19 cellular contexts compared by ENCODE assay signal in the genomic region with DNA sequence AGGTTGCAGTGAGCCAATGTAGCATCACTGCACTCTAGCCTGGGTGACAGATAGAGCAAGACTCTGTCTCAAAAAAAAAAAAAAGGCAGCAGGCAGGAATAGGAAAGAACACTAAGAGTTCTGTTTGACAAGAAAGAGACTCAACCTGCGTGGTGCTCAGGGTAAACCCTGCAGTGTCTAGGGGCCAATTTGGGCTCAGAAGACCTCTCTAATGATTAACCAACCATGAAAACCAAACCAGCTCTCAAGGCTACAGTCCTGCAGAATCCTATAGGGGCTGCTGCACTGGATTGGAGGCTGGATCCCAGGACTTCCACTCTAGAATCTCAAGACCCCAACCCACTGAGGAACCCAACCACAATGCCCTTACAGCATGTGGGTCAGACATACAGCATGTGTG. TPM values are rescaled to one million over a fixed set of nuclear protein-coding genes. Genes with fewer than 3 reads are reported as not detected.
DNase-seq lines count a peak whose midpoint lies in the region; ATAC-seq and TF ChIP-seq lines count a peak whose summit lies in the region.
"Had no signal": no experiment of that assay in that cellular context is flagged by ENCODE, and none has a peak within 500 bp of the region (broad histone marks: within the 10 kb centered on the region; RNA-seq: fewer than 3 reads in every experiment).

No MANE protein-coding gene starts in this region.

- H3T11ph ChIP-seq in H9 (ENCODE audit: low read length): no peak overlapping the region

- H3K4me3 Mint-ChIP-seq in activated T-cell treated with anti-CD3 and anti-CD28 coated beads, Interleukin-2, amount 50 U/mL, for 4 hours: peak overlapping the region; percentile 89
- no peak overlapping the region for H3K4me3 Mint-ChIP-seq in H9
- peak overlapping the region; percentile 96 for H3K4me3 Mint-ChIP-seq in activated naive CD8-positive, alpha-beta T cell treated with anti-CD3 and anti-CD28 coated beads, Interleukin-2, amount 50 U/mL, for 24 hours
- peak overlapping the region; percentile 93 to 96 for H3K4me3 Mint-ChIP-seq in stimulated activated naive CD8-positive, alpha-beta T cell treated with anti-CD3 and anti-CD28 coated beads, Interleukin-15, amount 100 ng/mL, for 72 hours

- H3K27ac ChIP-seq in H9 (ENCODE audit: insufficient read length, low read depth, low read length): no peak overlapping the region
- H3K27ac ChIP-seq in foreskin keratinocyte: no peak overlapping the region
- H3K27ac ChIP-seq: esophagus muscularis mucosa, neutrophil, upper lobe of right lung, WERI-Rb-1 had no signal

- H3K79me1 ChIP-seq in H9 (ENCODE audit: insufficient read depth, low read depth, low read length, poor library complexity, severe bottlenecking): no peaks in the 10 kb centered on the region

- H3K4me2 ChIP-seq in H9 (ENCODE audit: insufficient read depth, insufficient read length, low read length): no peak overlapping the region

- H3K4me1 Mint-ChIP-seq in activated T-cell treated with anti-CD3 and anti-CD28 coated beads, Interleukin-2, amount 50 U/mL, for 4 hours (ENCODE audit: low read depth): peaks cover 67% of the 10 kb centered on the region
- peaks cover 14 to 25% of the 10 kb centered on the region in 2 experiments for H3K4me1 Mint-ChIP-seq in H9
- peaks cover 78% of the 10 kb centered on the region for H3K4me1 Mint-ChIP-seq in activated naive CD8-positive, alpha-beta T cell treated with anti-CD3 and anti-CD28 coated beads, Interleukin-2, amount 50 U/mL, for 24 hours
- H3K4me1 Mint-ChIP-seq in stimulated activated naive CD8-positive, alpha-beta T cell treated with anti-CD3 and anti-CD28 coated beads, Interleukin-15, amount 100 ng/mL, for 72 hours: peaks cover 64% of the 10 kb centered on the region

- H3K9ac ChIP-seq in H9 (ENCODE audit: extremely low read depth, insufficient read length, low read length): no peak overlapping the region

- no peak overlapping the region for H2AFZ ChIP-seq in H9 (ENCODE audit: low read length)

- H2BK120ac ChIP-seq in H9 (ENCODE audit: low read depth, low read length, poor library complexity, severe bottlenecking): no peak overlapping the region

- no peak overlapping the region for H3K27ac Mint-ChIP-seq in H9
- H3K27ac Mint-ChIP-seq in activated naive CD8-positive, alpha-beta T cell treated with anti-CD3 and anti-CD28 coated beads, Interleukin-2, amount 50 U/mL, for 24 hours: peak overlapping the region; percentile 97
- peak overlapping the region; percentile 74 to 85 for H3K27ac Mint-ChIP-seq in stimulated activated naive CD8-positive, alpha-beta T cell treated with anti-CD3 and anti-CD28 coated beads, Interleukin-15, amount 100 ng/mL, for 72 hours
- H3K27ac Mint-ChIP-seq: brain had no signal

- H3K14ac ChIP-seq in H9 (ENCODE audit: insufficient read depth, low read length): no peak overlapping the region

- WGBS in H9 (ENCODE audit: extremely low coverage, insufficient read length, low lambda C conversion rate): no CpG with 5 or more reads among the region's 1 CpG

- no peak overlapping the region for H4K91ac ChIP-seq in H9 (ENCODE audit: insufficient read length, low read depth, low read length)

- peaks cover 33% of the 10 kb centered on the region for H3K27me3 ChIP-seq in H9 (ENCODE audit: insufficient read depth, low read length)
- peaks cover 68% of the 10 kb centered on the region for H3K27me3 ChIP-seq in foreskin keratinocyte

- H3K9me3 ChIP-seq in H9 (ENCODE audit: control insufficient read depth, low read depth, low read length): no peaks in the 10 kb centered on the region
- H3K9me3 ChIP-seq: esophagus muscularis mucosa, neutrophil, upper lobe of right lung had no signal

- H3K27me3 Mint-ChIP-seq in activated T-cell treated with anti-CD3 and anti-CD28 coated beads, Interleukin-2, amount 50 U/mL, for 4 hours (ENCODE audit: low read depth): no peaks in the 10 kb centered on the region
- peaks cover 92% of the 10 kb centered on the region for H3K27me3 Mint-ChIP-seq in H9 (ENCODE audit: low read depth)
- no peaks in the 10 kb centered on the region for H3K27me3 Mint-ChIP-seq in activated naive CD8-positive, alpha-beta T cell treated with anti-CD3 and anti-CD28 coated beads, Interleukin-2, amount 50 U/mL, for 24 hours
- no peaks in the 10 kb centered on the region for H3K27me3 Mint-ChIP-seq in stimulated activated naive CD8-positive, alpha-beta T cell treated with anti-CD3 and anti-CD28 coated beads, Interleukin-15, amount 100 ng/mL, for 72 hours

- H2BK15ac ChIP-seq in H9 (ENCODE audit: low read depth, low read length): no peak overlapping the region

- no peak overlapping the region for H2BK12ac ChIP-seq in H9 (ENCODE audit: insufficient read length, low read depth, low read length)

- no peak overlapping the region for H3K23ac ChIP-seq in H9 (ENCODE audit: insufficient read length, low read depth, low read length)

- H3K4me1 ChIP-seq in H9 (ENCODE audit: insufficient read depth, low read length) (no peaks in the 10 kb centered on the region), foreskin keratinocyte (peaks cover 4% of the 10 kb centered on the region)

- no peak for ATAC-seq in activated T-cell treated with anti-CD3 and anti-CD28 coated beads, Interleukin-2, amount 50 U/mL, for 4 hours
- ATAC-seq in activated naive CD8-positive, alpha-beta T cell treated with anti-CD3 and anti-CD28 coated beads, Interleukin-2, amount 50 U/mL, for 24 hours: no peak
- ATAC-seq in stimulated activated naive CD8-positive, alpha-beta T cell treated with anti-CD3 and anti-CD28 coated beads, Interleukin-15, amount 100 ng/mL, for 72 hours: no peak
- ATAC-seq in HG03565 (IDR thresholded peaks at IDR 0.05; ENCODE audit: unreplicated experiment): no peak
- no peak for ATAC-seq in foreskin keratinocyte
- ATAC-seq: Panc1, upper lobe of right lung had no signal

- H3K18ac ChIP-seq in H9 (ENCODE audit: insufficient read length, low read depth, low read length): no peak overlapping the region

- DNase-seq in activated T-cell treated with anti-CD3 and anti-CD28 coated beads, Interleukin-2, amount 50 U/mL, for 4 hours: no peak
- DNase-seq in activated T-cell treated with anti-CD3 and anti-CD28 coated beads, Interleukin-2, amount 50 U/mL, for 1 hour: no peak
- DNase-seq in H9: peak; percentile 15
- no peak for DNase-seq in activated naive CD8-positive, alpha-beta T cell treated with anti-CD3 and anti-CD28 coated beads, Interleukin-2, amount 50 U/mL, for 24 hours
- no peak for DNase-seq in stimulated activated naive CD8-positive, alpha-beta T cell treated with anti-CD3 and anti-CD28 coated beads, Interleukin-15, amount 100 ng/mL, for 72 hours
- no peak for DNase-seq in foreskin keratinocyte
- DNase-seq in GM19240 (ENCODE audit: insufficient read length, low spot score): no peak
- DNase-seq: activated effector memory CD4-positive, alpha-beta T cell treated with Interleukin-2 at 50 U/mL for 16 hours; Karpas-422; mesenchymal stem cell; NCI-H524 treated with DMSO at 0.1 percent for 48 hours; stimulated activated CD4-positive, alpha-beta T cell treated with anti-CD3 and anti-CD28 coated beads, Interleukin-4, amount 100 ng/mL, for 24 hours; upper lobe of right lung; WERI-Rb-1 had no signal

- no peak overlapping the region for H2AK5ac ChIP-seq in H9 (ENCODE audit: insufficient read length, low read length)

- peaks cover 11% of the 10 kb centered on the region for H3K36me3 Mint-ChIP-seq in activated T-cell treated with anti-CD3 and anti-CD28 coated beads, Interleukin-2, amount 50 U/mL, for 4 hours (ENCODE audit: insufficient read depth)
- no peaks in the 10 kb centered on the region for H3K36me3 Mint-ChIP-seq in H9 (ENCODE audit: insufficient read depth in 1 of 3, low read depth in 3 of 3)
- H3K36me3 Mint-ChIP-seq in activated naive CD8-positive, alpha-beta T cell treated with anti-CD3 and anti-CD28 coated beads, Interleukin-2, amount 50 U/mL, for 24 hours (ENCODE audit: low read depth): peaks cover 25% of the 10 kb centered on the region
- H3K36me3 Mint-ChIP-seq: brain had no signal

- no peak overlapping the region for H4K5ac ChIP-seq in H9 (ENCODE audit: insufficient read length, low read depth, low read length)

- no peaks in the 10 kb centered on the region for H3K9me3 Mint-ChIP-seq in activated T-cell treated with anti-CD3 and anti-CD28 coated beads, Interleukin-2, amount 50 U/mL, for 4 hours
- no peaks in the 10 kb centered on the region; a peak in 1 of 5 replicates for H3K9me3 Mint-ChIP-seq in H9
- no peaks in the 10 kb centered on the region for H3K9me3 Mint-ChIP-seq in activated naive CD8-positive, alpha-beta T cell treated with anti-CD3 and anti-CD28 coated beads, Interleukin-2, amount 50 U/mL, for 24 hours
- H3K9me3 Mint-ChIP-seq in stimulated activated naive CD8-positive, alpha-beta T cell treated with anti-CD3 and anti-CD28 coated beads, Interleukin-15, amount 100 ng/mL, for 72 hours: no peaks in the 10 kb centered on the region

- peaks cover 20% of the 10 kb centered on the region for H3K23me2 ChIP-seq in H9 (ENCODE audit: insufficient read length, low read depth, low read length, poor library complexity, severe bottlenecking)

- no peaks in the 10 kb centered on the region for H4K20me1 ChIP-seq in H9 (ENCODE audit: control insufficient read depth, insufficient read depth, insufficient read length)

- no peak overlapping the region for H3K4ac ChIP-seq in H9 (ENCODE audit: low read depth, low read length)

- H3K56ac ChIP-seq in H9 (ENCODE audit: insufficient read length, low read depth, low read length): no peak overlapping the region

- H3K79me2 ChIP-seq in H9 (ENCODE audit: insufficient read depth, low read length): no peaks in the 10 kb centered on the region

- TF ChIP-seq CTCF in H9 (conservative IDR thresholded peaks at IDR 0.05) (no peak), foreskin keratinocyte (conservative IDR thresholded peaks at IDR 0.05) (no peak)

- no peak overlapping the region for H2BK5ac ChIP-seq in H9 (ENCODE audit: insufficient read length, low read length)

- H4K8ac ChIP-seq in H9 (replicated peaks; ENCODE audit: insufficient read length, low read depth, low read length): no peak overlapping the region

- H2BK20ac ChIP-seq in H9 (ENCODE audit: low read depth, low read length, poor library complexity, severe bottlenecking): no peak overlapping the region

RNA-seq across cellular contexts. Expression of a gene that starts 2.4 kb away (rescaled TPM):
- 10 to 100 TPM; 21.2 to 29.4 (median 22.2) TPM for total RNA-seq in activated T-cell treated with anti-CD3 and anti-CD28 coated beads, Interleukin-2, amount 50 U/mL, for 4 hours
- total RNA-seq in H9 (2021): 1.4 and 1.7 TPM in 2 replicates
- total RNA-seq in foreskin keratinocyte: 1.1 and 1.5 TPM in 2 replicates
- polyA plus RNA-seq in foreskin keratinocyte: 0.45 and 1.6 TPM in 2 replicates

RNA-seq across cellular contexts. Expression of a gene that starts 27.0 kb away (rescaled TPM):
- 1,000 to 10,000 TPM; 1,023 to 1,175 (median 1,139) TPM for total RNA-seq in activated T-cell treated with anti-CD3 and anti-CD28 coated beads, Interleukin-2, amount 50 U/mL, for 4 hours
- 755 and 770 TPM in 2 replicates for total RNA-seq in H9 (2021)
- 7,809 and 8,573 TPM in 2 replicates for total RNA-seq in foreskin keratinocyte
- polyA plus RNA-seq in foreskin keratinocyte: 12,196 and 12,994 TPM in 2 replicates

Comparison
In these comparisons a context has a peak if more than half of its experiments do, and no peak if none do; other contexts are left out.
1. H3K4me3 Mint-ChIP-seq: peak in activated T-cell treated with anti-CD3 and anti-CD28 coated beads, Interleukin-2, amount 50 U/mL, for 4 hours (single experiment), activated naive CD8-positive, alpha-beta T cell treated with anti-CD3 and anti-CD28 coated beads, Interleukin-2, amount 50 U/mL, for 24 hours (single experiment) and stimulated activated naive CD8-positive, alpha-beta T cell treated with anti-CD3 and anti-CD28 coated beads, Interleukin-15, amount 100 ng/mL, for 72 hours (2 of 2); none in H9 (0 of 2).
2. H3K27ac Mint-ChIP-seq: peak in activated naive CD8-positive, alpha-beta T cell treated with anti-CD3 and anti-CD28 coated beads, Interleukin-2, amount 50 U/mL, for 24 hours (single experiment) and stimulated activated naive CD8-positive, alpha-beta T cell treated with anti-CD3 and anti-CD28 coated beads, Interleukin-15, amount 100 ng/mL, for 72 hours (2 of 2); none in H9 (0 of 3).